Comparison of ENCODE assay signal across 1 cellular context in genomic region chr3:14871456-14872200, GRCh38.
TF ChIP-seq lines count a peak whose summit lies in the region.

No MANE protein-coding gene starts in this region.

TF ChIP-seq in HepG2, 621 proteins besides CTCF, POLR2A, EP300 and RAD21 (continued from another document):
- TF ChIP-seq ZNF691 (CRISPR knock-in tag; IDR thresholded peaks at IDR 0.05; ENCODE audit: borderline replicate concordance, low read depth) = no peak
